In genomic region chr19:2458054-2458453, GRCh38 we compare ENCODE assay signal across 1 cellular context.
A peak's percentile ranks its signal among the peaks of the same experiment; 100 is the strongest.
TF ChIP-seq lines count a peak whose summit lies in the region.

No MANE protein-coding gene starts in this region.

TF ChIP-seq in HepG2, 621 proteins besides CTCF, POLR2A, EP300 and RAD21 (continued from another document and continues in another):
- TF ChIP-seq ZNF646 (CRISPR knock-in tag; IDR thresholded peaks at IDR 0.05) (no peak), KLF16 (CRISPR knock-in tag; IDR thresholded peaks at IDR 0.05) (no peak), ZNF569 (CRISPR knock-in tag; IDR thresholded peaks at IDR 0.05; ENCODE audit: borderline replicate concordance) (no peak), ZBTB20 (CRISPR knock-in tag; IDR thresholded peaks at IDR 0.05; ENCODE audit: borderline replicate concordance, low read depth) (no peak), ZNF33B (CRISPR knock-in tag; IDR thresholded peaks at IDR 0.05) (no peak), HOXA3 (CRISPR knock-in tag; IDR thresholded peaks at IDR 0.05) (peak; percentile 29; the same call in 1 of the 2 replicates), PLRG1 (conservative IDR thresholded peaks at IDR 0.05) (no peak), SP1 (IDR thresholded peaks at IDR 0.05) (no peak), SP1 (CRISPR knock-in tag; IDR thresholded peaks at IDR 0.05) (no peak), HNF4G (IDR thresholded peaks at IDR 0.05; ENCODE audit: borderline replicate concordance, low read depth, low read length) (0 out of 2 replicates have a peak, but pooled peaks have one; percentile 20), HNF4G (CRISPR knock-in tag; IDR thresholded peaks at IDR 0.05; ENCODE audit: borderline replicate concordance, low read depth) (no peak), DR1 (CRISPR knock-in tag; IDR thresholded peaks at IDR 0.05) (no peak), JARID2 (CRISPR knock-in tag; IDR thresholded peaks at IDR 0.05; ENCODE audit: insufficient replicate concordance) (no peak), PHF20 (CRISPR knock-in tag; IDR thresholded peaks at IDR 0.05) (no peak), CREM (IDR thresholded peaks at IDR 0.05) (peak; percentile 34; the same call in 1 of the 2 replicates), CREM (CRISPR knock-in tag; IDR thresholded peaks at IDR 0.05) (no peak), MEF2D (CRISPR knock-in tag; IDR thresholded peaks at IDR 0.05) (no peak), NRL (CRISPR knock-in tag; IDR thresholded peaks at IDR 0.05; ENCODE audit: borderline replicate concordance) (no peak), ZBTB3 (CRISPR knock-in tag; IDR thresholded peaks at IDR 0.05; ENCODE audit: borderline replicate concordance, low read depth) (no peak), KAT7 (CRISPR knock-in tag; IDR thresholded peaks at IDR 0.05; ENCODE audit: borderline replicate concordance) (no peak), HOMEZ (CRISPR knock-in tag; IDR thresholded peaks at IDR 0.05; ENCODE audit: low read depth) (no peak), ZBTB14 (CRISPR knock-in tag; IDR thresholded peaks at IDR 0.05) (no peak), HDAC1 (CRISPR knock-in tag; IDR thresholded peaks at IDR 0.05) (0 out of 2 replicates have a peak, but pooled peaks have one; percentile 37), GATA4 (IDR thresholded peaks at IDR 0.05; ENCODE audit: borderline replicate concordance, low read depth) (no peak), PHF21A (CRISPR knock-in tag; IDR thresholded peaks at IDR 0.05) (peak; percentile 49; the same call in 1 of the 2 replicates), DPF2 (CRISPR knock-in tag; IDR thresholded peaks at IDR 0.05; ENCODE audit: borderline replicate concordance, low read depth) (no peak), FOSL2 (CRISPR knock-in tag; IDR thresholded peaks at IDR 0.05) (peak; percentile 39; the same call in 1 of the 2 replicates), HMG20B (CRISPR knock-in tag; conservative IDR thresholded peaks at IDR 0.05) (0 out of 2 replicates have a peak, but pooled peaks have one; percentile 55), ZNF331 (CRISPR knock-in tag; IDR thresholded peaks at IDR 0.05) (no peak), ELF4 (CRISPR knock-in tag; IDR thresholded peaks at IDR 0.05; ENCODE audit: borderline replicate concordance) (no peak), SOX6 (IDR thresholded peaks at IDR 0.05) (no peak), SOX6 (CRISPR knock-in tag; IDR thresholded peaks at IDR 0.05) (peak; percentile 71), HDAC6 (IDR thresholded peaks at IDR 0.05; ENCODE audit: low read depth, low read length) (no peak), MEIS2 (CRISPR knock-in tag; IDR thresholded peaks at IDR 0.05) (0 out of 2 replicates have a peak, but pooled peaks have one; percentile 28), PAXIP1 (CRISPR knock-in tag; conservative IDR thresholded peaks at IDR 0.05) (peak; percentile 58; the same call in 1 of the 2 replicates), JUNB (CRISPR knock-in tag; IDR thresholded peaks at IDR 0.05; ENCODE audit: borderline replicate concordance) (no peak), GZF1 (CRISPR knock-in tag; IDR thresholded peaks at IDR 0.05) (peak; percentile 98), ZNF362 (CRISPR knock-in tag; IDR thresholded peaks at IDR 0.05; ENCODE audit: borderline replicate concordance) (peak; percentile 92), ZNF251 (CRISPR knock-in tag; IDR thresholded peaks at IDR 0.05) (no peak), CREB1 (IDR thresholded peaks at IDR 0.05) (no peak), CREB1 (CRISPR knock-in tag; IDR thresholded peaks at IDR 0.05) (0 out of 2 replicates have a peak, but pooled peaks have one; percentile 18), ZNF790 (CRISPR knock-in tag; IDR thresholded peaks at IDR 0.05; ENCODE audit: borderline replicate concordance) (no peak), JUND (CRISPR knock-in tag; IDR thresholded peaks at IDR 0.05) (no peak), ZNF784 (CRISPR knock-in tag; IDR thresholded peaks at IDR 0.05; ENCODE audit: borderline replicate concordance) (no peak), ZMAT5 (CRISPR knock-in tag; IDR thresholded peaks at IDR 0.05; ENCODE audit: borderline replicate concordance, low read depth) (no peak), ZNF546 (CRISPR knock-in tag; conservative IDR thresholded peaks at IDR 0.05) (no peak), HNF4A (CRISPR knock-in tag; IDR thresholded peaks at IDR 0.05) (peak; percentile 36; the same call in 1 of the 2 replicates), RXRB (CRISPR knock-in tag; IDR thresholded peaks at IDR 0.05; ENCODE audit: borderline replicate concordance) (peak; percentile 77), MIER3 (CRISPR knock-in tag; IDR thresholded peaks at IDR 0.05; ENCODE audit: borderline replicate concordance) (peak; percentile 25; the same call in 1 of the 2 replicates), ZNF337 (CRISPR knock-in tag; IDR thresholded peaks at IDR 0.05; ENCODE audit: borderline replicate concordance, low read depth) (no peak), ARID2 (CRISPR knock-in tag; IDR thresholded peaks at IDR 0.05; ENCODE audit: borderline replicate concordance) (no peak), SAP130 (CRISPR knock-in tag; IDR thresholded peaks at IDR 0.05; ENCODE audit: low read depth) (peak; percentile 55; the same call in 1 of the 2 replicates), RXRA (CRISPR knock-in tag; IDR thresholded peaks at IDR 0.05) (peak; percentile 73; the same call in 1 of the 2 replicates), HNRNPLL (IDR thresholded peaks at IDR 0.05; ENCODE audit: low read depth, low read length, poor library complexity, severe bottlenecking) (no peak), ZNF276 (CRISPR knock-in tag; IDR thresholded peaks at IDR 0.05; ENCODE audit: low read depth) (no peak), SRY (CRISPR knock-in tag; IDR thresholded peaks at IDR 0.05) (no peak)
